ENCODE assay signal across 16 cellular contexts in the genomic region with DNA sequence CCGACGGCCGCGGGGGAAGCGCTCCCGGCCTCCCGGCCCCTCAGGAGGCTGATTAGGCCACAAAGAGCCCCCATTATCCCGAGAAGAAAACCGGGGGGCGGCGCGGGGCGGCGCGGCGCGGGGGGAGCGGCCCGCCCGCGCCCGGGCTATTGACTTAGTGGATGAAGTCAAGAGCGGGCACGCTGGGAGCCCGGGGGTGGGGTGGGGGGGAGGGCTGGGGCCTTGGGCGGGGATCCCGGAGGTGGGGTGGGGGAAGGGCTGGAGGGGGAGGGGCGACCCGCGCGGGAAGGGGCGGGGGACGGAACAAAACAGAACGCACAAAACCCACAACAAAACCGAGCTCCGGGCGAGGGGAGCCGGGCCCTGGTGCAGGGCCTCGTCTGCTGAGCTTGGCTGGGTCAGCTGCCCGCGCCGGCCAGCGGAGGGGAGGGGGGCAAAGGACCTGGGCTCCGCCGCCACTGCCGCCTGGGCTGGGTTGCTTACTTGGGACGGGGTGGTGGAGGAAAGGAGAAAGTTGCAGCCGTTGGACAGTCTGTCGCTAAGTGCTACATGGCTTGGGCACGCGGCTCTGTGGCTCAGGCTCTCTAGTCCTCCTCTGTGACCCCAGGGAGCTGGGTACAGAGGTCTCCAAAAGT. TPM values are rescaled to one million over a fixed set of nuclear protein-coding genes. Genes with fewer than 3 reads are reported as not detected.
DNase-seq lines count a peak whose midpoint lies in the region; ATAC-seq and TF ChIP-seq lines count a peak whose summit lies in the region.
"Had no signal": no experiment of that assay in that cellular context is flagged by ENCODE, and none has a peak within 500 bp of the region (broad histone marks: within the 10 kb centered on the region; RNA-seq: fewer than 3 reads in every experiment).

No MANE protein-coding gene starts in this region.

- no peak overlapping the region for H3K27ac Mint-ChIP-seq in stimulated activated memory B cell treated with anti-CD40 and anti-IgM and Interleukin-4, amounts not matched to agents 10 μg/mL and 1 μg/mL and 100 μg/mL, for 72 hours
- H3K27ac Mint-ChIP-seq: activated CD4-positive, alpha-beta T cell treated with anti-CD3 and anti-CD28 coated beads, Interleukin-2, amount 10 ng/mL, durations not matched to agents 7 days and 5 days; activated T-helper 1 cell treated with anti-CD3 and anti-CD28 coated beads, Interleukin-12 subunit alpha, Interleukin-12 subunit beta, Interleukin-2, Interleukin-4 antibody, amounts not matched to agents 30 ng/mL and 10 ng/mL and 1 ng/mL, durations not matched to agents 14 hours and 24 hours and 36 hours had no signal

- H3K4me3 ChIP-seq in DND-41 (ENCODE audit: low read depth in 1 of 2, low read length in 2 of 2): no peak overlapping the region
- H3K4me3 ChIP-seq in HUES64 (ENCODE audit: low read length): peak overlapping the region; percentile 8; the same call in 1 of the 2 replicates
- H3K4me3 ChIP-seq in iPS-18c (ENCODE audit: insufficient read depth, low read depth, low read length): peak overlapping the region; percentile 30
- H3K4me3 ChIP-seq in sigmoid colon: peak overlapping the region in 3 of 4 donors; percentile 23 to 40 (median 37)
- H3K4me3 ChIP-seq: PC-9 had no signal

- H3K27ac ChIP-seq in DND-41 (ENCODE audit: low read length) (no peak overlapping the region), HUES64 (ENCODE audit: low read depth, low read length) (no peak overlapping the region), sigmoid colon (no peak overlapping the region)
- H3K27ac ChIP-seq: gastroesophageal sphincter, PC-9 had no signal

- H3K36me3 Mint-ChIP-seq in stimulated activated memory B cell treated with anti-CD40 and anti-IgM and Interleukin-4, amounts not matched to agents 10 μg/mL and 1 μg/mL and 100 μg/mL, for 72 hours: no peaks in the 10 kb centered on the region

- no peak overlapping the region for H3K4me3 Mint-ChIP-seq in stimulated activated memory B cell treated with anti-CD40 and anti-IgM and Interleukin-4, amounts not matched to agents 10 μg/mL and 1 μg/mL and 100 μg/mL, for 72 hours
- H3K4me3 Mint-ChIP-seq: activated CD4-positive, alpha-beta T cell treated with anti-CD3 and anti-CD28 coated beads, Interleukin-2, amount 10 ng/mL, durations not matched to agents 7 days and 5 days; activated T-helper 1 cell treated with anti-CD3 and anti-CD28 coated beads, Interleukin-12 subunit alpha, Interleukin-12 subunit beta, Interleukin-2, Interleukin-4 antibody, amounts not matched to agents 30 ng/mL and 10 ng/mL and 1 ng/mL, durations not matched to agents 14 hours and 24 hours and 36 hours had no signal

- WGBS in HUES64: under 1% methylated on average over 33 of the region's 51 CpGs
- 1 to 3% methylated on average over 50 to 51 of the region's 51 CpGs for WGBS in sigmoid colon, 2 donors

- no peaks in the 10 kb centered on the region for H3K79me2 ChIP-seq in DND-41 (ENCODE audit: insufficient read depth, low read length)

- no peaks in the 10 kb centered on the region for H3K9me3 Mint-ChIP-seq in stimulated activated memory B cell treated with anti-CD40 and anti-IgM and Interleukin-4, amounts not matched to agents 10 μg/mL and 1 μg/mL and 100 μg/mL, for 72 hours
- H3K9me3 Mint-ChIP-seq: activated CD4-positive, alpha-beta T cell treated with anti-CD3 and anti-CD28 coated beads, Interleukin-2, amount 10 ng/mL, durations not matched to agents 7 days and 5 days; activated T-helper 1 cell treated with anti-CD3 and anti-CD28 coated beads, Interleukin-12 subunit alpha, Interleukin-12 subunit beta, Interleukin-2, Interleukin-4 antibody, amounts not matched to agents 30 ng/mL and 10 ng/mL and 1 ng/mL, durations not matched to agents 14 hours and 24 hours and 36 hours had no signal

- TF ChIP-seq CTCF in DND-41 (IDR thresholded peaks at IDR 0.05; ENCODE audit: borderline replicate concordance, extremely low read depth, low read length, poor library complexity, severe bottlenecking): no peak
- no peak for TF ChIP-seq CTCF in sigmoid colon (IDR thresholded peaks at IDR 0.05)

- H3K27me3 Mint-ChIP-seq in stimulated activated memory B cell treated with anti-CD40 and anti-IgM and Interleukin-4, amounts not matched to agents 10 μg/mL and 1 μg/mL and 100 μg/mL, for 72 hours: peaks cover 85% of the 10 kb centered on the region

- H3K9ac ChIP-seq in DND-41 (ENCODE audit: low read depth, low read length) (no peak overlapping the region), HUES64 (ENCODE audit: low read depth, low read length) (no peak overlapping the region)

- H2AFZ ChIP-seq in DND-41 (ENCODE audit: low read depth, low read length): no peak overlapping the region
- H2AFZ ChIP-seq: PC-9 had no signal

- TF ChIP-seq POLR2A in sigmoid colon (IDR thresholded peaks at IDR 0.05): no peak

- ATAC-seq in DND-41 (ENCODE audit: insufficient read depth, low read depth): 0 out of 3 replicates have a peak, but pooled peaks have one; percentile 11
- ATAC-seq in HG02884 (IDR thresholded peaks at IDR 0.05; ENCODE audit: unreplicated experiment): no peak
- ATAC-seq in stimulated activated memory B cell treated with anti-CD40 and anti-IgM and Interleukin-4, amounts not matched to agents 10 μg/mL and 1 μg/mL and 100 μg/mL, for 72 hours: no peak
- ATAC-seq: gastroesophageal sphincter had no signal

- H3K4me1 ChIP-seq in DND-41 (ENCODE audit: insufficient read depth, low read length): no peaks in the 10 kb centered on the region
- H3K4me1 ChIP-seq in HUES64 (ENCODE audit: insufficient read depth, low read length): peaks cover 55% of the 10 kb centered on the region
- peaks cover 0 to 32% (median 21%) of the 10 kb centered on the region in 4 donors for H3K4me1 ChIP-seq in sigmoid colon

- no peak for TF ChIP-seq EP300 in sigmoid colon (IDR thresholded peaks at IDR 0.05)

- H3K4me2 ChIP-seq in DND-41 (ENCODE audit: insufficient read depth, low read length): no peak overlapping the region
- H3K4me2 ChIP-seq: PC-9 had no signal

- peaks cover 14% of the 10 kb centered on the region; the same call in 1 of the 2 replicates for H4K20me1 ChIP-seq in DND-41 (ENCODE audit: insufficient read depth, low read length)

- H3K36me3 ChIP-seq in DND-41 (ENCODE audit: insufficient read depth, low read length) (no peaks in the 10 kb centered on the region), HUES64 (ENCODE audit: insufficient read depth, low read length) (no peaks in the 10 kb centered on the region), sigmoid colon (no peaks in the 10 kb centered on the region)
- H3K36me3 ChIP-seq: gastroesophageal sphincter had no signal

- intact Hi-C loops in sigmoid colon (cut with DNase I): no loop called here

- peaks cover 13% of the 10 kb centered on the region for H3K4me1 Mint-ChIP-seq in stimulated activated memory B cell treated with anti-CD40 and anti-IgM and Interleukin-4, amounts not matched to agents 10 μg/mL and 1 μg/mL and 100 μg/mL, for 72 hours

- H3K9me3 ChIP-seq in DND-41 (ENCODE audit: insufficient read depth, low read length, severe bottlenecking) (no peaks in the 10 kb centered on the region), HUES64 (ENCODE audit: insufficient read depth, low read depth, low read length) (no peaks in the 10 kb centered on the region), iPS-18c (ENCODE audit: control insufficient read depth, insufficient read depth, low read length) (peaks cover 5% of the 10 kb centered on the region), sigmoid colon (no peaks in the 10 kb centered on the region)
- H3K9me3 ChIP-seq: gastroesophageal sphincter had no signal

- no peak for DNase-seq in DND-41
- no peak for DNase-seq in sigmoid colon
- no peak for DNase-seq in T-helper 2 cell
- DNase-seq: activated CD4-positive, alpha-beta T cell treated with anti-CD3 and anti-CD28 coated beads, Interleukin-2, amount 10 ng/mL, durations not matched to agents 7 days and 5 days; NCI-H1048; PC-9; stimulated activated CD4-positive, alpha-beta T cell treated with anti-CD3 and anti-CD28 coated beads, Interleukin-4, amount 100 ng/mL, for 1 hour had no signal

- H3K27me3 ChIP-seq in DND-41 (ENCODE audit: insufficient read depth, low read length, poor library complexity) (peaks cover 68% of the 10 kb centered on the region), HUES64 (ENCODE audit: insufficient read depth, low read length) (peaks cover 95% of the 10 kb centered on the region), sigmoid colon (peaks cover 76 to 100% (median 99%) of the 10 kb centered on the region in 3 donors)

RNA-seq across cellular contexts. Expression of a gene that starts 16.2 kb away (rescaled TPM):
- polyA plus RNA-seq in HUES64 (2013, experiment 1 of 2): 0.90 TPM
- 2.0 TPM for polyA plus RNA-seq in HUES64 (2013, experiment 2 of 2)
- total RNA-seq in sigmoid colon: not detected
- not detected for polyA plus RNA-seq in sigmoid colon
- total RNA-seq: activated CD4-positive, alpha-beta T cell treated with anti-CD3 and anti-CD28 coated beads, Interleukin-2, amount 10 ng/mL, durations not matched to agents 7 days and 5 days; activated T-helper 1 cell treated with anti-CD3 and anti-CD28 coated beads, Interleukin-12 subunit alpha, Interleukin-12 subunit beta, Interleukin-2, Interleukin-4 antibody, amounts not matched to agents 30 ng/mL and 10 ng/mL and 1 ng/mL, durations not matched to agents 14 hours and 24 hours and 36 hours; gastroesophageal sphincter; liver; osteocyte; PC-9; T-helper 1 cell treated with Interleukin-12 subunit alpha and Interleukin-12 subunit beta and Interleukin-4 antibody, amounts not matched to agents 30 ng/mL and 1 ng/mL, for 36 hours had no signal
- polyA plus RNA-seq: liver had no signal

Comparison
In these comparisons a context has a peak if more than half of its experiments do, and no peak if none do; other contexts are left out.
1. H3K4me3 ChIP-seq: peak in HUES64 (single experiment), iPS-18c (single experiment) and sigmoid colon (3 of 4); none in DND-41 (0 of 2).